Comparison of ENCODE assay signal across 21 cellular contexts in genomic region chr6:168675375-168675774, GRCh38.
DNase-seq lines count a peak whose midpoint lies in the region; ATAC-seq, FAIRE-seq and TF ChIP-seq lines count a peak whose summit lies in the region.
"Had no signal": no experiment of that assay in that cellular context is flagged by ENCODE, and none has a peak within 500 bp of the region (broad histone marks: within the 10 kb centered on the region; RNA-seq: fewer than 3 reads in every experiment).

No MANE protein-coding gene starts in this region.

- peaks cover 7% of the 10 kb centered on the region for H3K36me3 Mint-ChIP-seq in Caco-2 (ENCODE audit: insufficient read depth, unreplicated experiment)
- no peaks in the 10 kb centered on the region for H3K36me3 Mint-ChIP-seq in neural progenitor cell
- H3K36me3 Mint-ChIP-seq: CD4-positive, CD25-positive, alpha-beta regulatory T cell had no signal

- H3K9me3 ChIP-seq in Caco-2 (peaks cover 7% of the 10 kb centered on the region; the same call in 1 of the 2 replicates), PC-9 (ENCODE audit: insufficient read depth, low read depth) (no peaks in the 10 kb centered on the region; the same call in 1 of the 2 replicates), neural progenitor cell (ENCODE audit: low read depth) (no peaks in the 10 kb centered on the region), small intestine (ENCODE audit: control insufficient read depth, low read depth) (no peaks in the 10 kb centered on the region), spleen (no peaks in the 10 kb centered on the region), gastrocnemius medialis (no peaks in the 10 kb centered on the region)

- H3K4me1 Mint-ChIP-seq in Caco-2 (ENCODE audit: low read depth, unreplicated experiment) = peaks cover 36% of the 10 kb centered on the region
- H3K4me1 Mint-ChIP-seq in neural progenitor cell = peaks cover 16% of the 10 kb centered on the region
- H3K4me1 Mint-ChIP-seq: B cell; CD4-positive, CD25-positive, alpha-beta regulatory T cell; CD8-positive, alpha-beta memory T cell had no signal

- H3K79me2 ChIP-seq in PC-9 (ENCODE audit: low read depth) (no peaks in the 10 kb centered on the region), neural progenitor cell (ENCODE audit: low read depth) (no peaks in the 10 kb centered on the region)

- DNase-seq in Caco-2 (no peak), PC-9 (no peak), neural progenitor cell (ENCODE audit: low spot score) (no peak), small intestine (peak; percentile 26), spleen (no peak), NCI-H2196 (lab: John Stamatoyannopoulos, UW; ENCODE audit: unreplicated experiment) (no peak), gastrocnemius medialis (no peak)
- DNase-seq: C1 segment of cervical spinal cord; CD4-positive, CD25-positive, alpha-beta regulatory T cell; CD8-positive, alpha-beta memory T cell; COR-L47; DMS153; DMS79 treated with DMSO at 0.1 percent for 48 hours; GF-D8; GOT3; H7; HFFc6 had no signal

- H4K20me1 ChIP-seq in PC-9 (ENCODE audit: insufficient read depth) (no peaks in the 10 kb centered on the region), neural progenitor cell (ENCODE audit: low read depth) (no peaks in the 10 kb centered on the region)

- CTCF ChIA-PET in Caco-2 (lab: Charles Lee) (no interaction called here), PC-9 (lab: Charles Lee) (no interaction called here)

- no peak overlapping the region for H2AFZ ChIP-seq in PC-9
- no peak overlapping the region for H2AFZ ChIP-seq in neural progenitor cell (replicated peaks)

- H3K9ac ChIP-seq in neural progenitor cell = no peak overlapping the region

- H3K4me3 ChIP-seq in Caco-2 (ENCODE audit: low read depth, low read length) = no peak overlapping the region
- H3K4me3 ChIP-seq in PC-9 = no peak overlapping the region
- H3K4me3 ChIP-seq in neural progenitor cell = no peak overlapping the region
- no peak overlapping the region for H3K4me3 ChIP-seq in small intestine (ENCODE audit: low read depth in 1 of 2, low read length in 2 of 2)
- H3K4me3 ChIP-seq in spleen = no peak overlapping the region
- no peak overlapping the region for H3K4me3 ChIP-seq in gastrocnemius medialis

- peaks cover 44% of the 10 kb centered on the region for H3K4me1 ChIP-seq in Caco-2
- H3K4me1 ChIP-seq in PC-9 (replicated peaks; ENCODE audit: insufficient read depth) = peaks cover 42% of the 10 kb centered on the region
- peaks cover 6% of the 10 kb centered on the region for H3K4me1 ChIP-seq in neural progenitor cell
- no peaks in the 10 kb centered on the region for H3K4me1 ChIP-seq in small intestine (ENCODE audit: control insufficient read depth in 2 of 2, insufficient read depth in 1 of 2, low read depth in 1 of 2, low read length in 1 of 2)
- no peaks in the 10 kb centered on the region for H3K4me1 ChIP-seq in spleen
- no peaks in the 10 kb centered on the region for H3K4me1 ChIP-seq in gastrocnemius medialis

- H3K9me2 ChIP-seq in PC-9 (ENCODE audit: insufficient read depth) = no peaks in the 10 kb centered on the region

- H3K27ac Mint-ChIP-seq in Caco-2 (ENCODE audit: unreplicated experiment) (peak overlapping the region; percentile 58), neural progenitor cell (peak overlapping the region; percentile 14)
- H3K27ac Mint-ChIP-seq: B cell; CD4-positive, CD25-positive, alpha-beta regulatory T cell; CD8-positive, alpha-beta memory T cell; HFFc6 had no signal

- H3K4me3 Mint-ChIP-seq in Caco-2 (ENCODE audit: unreplicated experiment) = no peak overlapping the region
- no peak overlapping the region for H3K4me3 Mint-ChIP-seq in neural progenitor cell
- H3K4me3 Mint-ChIP-seq: B cell; CD4-positive, CD25-positive, alpha-beta regulatory T cell; CD8-positive, alpha-beta memory T cell; HFFc6 had no signal

- in situ Hi-C loops in gastrocnemius medialis (cut with MboI; ENCODE audit: low sequenced_read_pairs in 4 of 4) = no loop called here

- no peaks in the 10 kb centered on the region; the same call in 1 of the 2 replicates for H3K36me3 ChIP-seq in Caco-2 (ENCODE audit: control insufficient read depth, insufficient read depth, low read length)
- no peaks in the 10 kb centered on the region; the same call in 1 of the 2 replicates for H3K36me3 ChIP-seq in PC-9 (ENCODE audit: low read depth)
- H3K36me3 ChIP-seq in neural progenitor cell = no peaks in the 10 kb centered on the region
- H3K36me3 ChIP-seq in small intestine (ENCODE audit: control insufficient read depth in 2 of 2, insufficient read depth in 2 of 2, low read length in 2 of 2) = no peaks in the 10 kb centered on the region
- no peaks in the 10 kb centered on the region for H3K36me3 ChIP-seq in spleen
- no peaks in the 10 kb centered on the region for H3K36me3 ChIP-seq in gastrocnemius medialis

- BruUV-seq in Caco-2 (replicated peaks; lab: Mats Ljungman, UMichigan) (no TSS peak), PC-9 (replicated peaks; lab: Mats Ljungman, UMichigan) (no TSS peak)

- FAIRE-seq in small intestine (lab: Jason Lieb, UNC) = no peak

- peaks cover 24% of the 10 kb centered on the region for H3F3A ChIP-seq in PC-9 (ENCODE audit: insufficient read depth, low read depth)
- H3F3A ChIP-seq in neural progenitor cell (ENCODE audit: low read depth) = no peaks in the 10 kb centered on the region

- no peak for TF ChIP-seq POLR2A in spleen (IDR thresholded peaks at IDR 0.05)
- TF ChIP-seq POLR2A in gastrocnemius medialis (IDR thresholded peaks at IDR 0.05) = no peak

- H3K4me2 ChIP-seq in PC-9 = no peak overlapping the region
- no peak overlapping the region for H3K4me2 ChIP-seq in neural progenitor cell

- H3K27ac ChIP-seq in PC-9 (peak overlapping the region; percentile 97; the same call in 1 of the 2 replicates), neural progenitor cell (no peak overlapping the region), small intestine (ENCODE audit: low read depth in 1 of 2, low read length in 1 of 2) (no peak overlapping the region), spleen (no peak overlapping the region), gastrocnemius medialis (no peak overlapping the region)
- H3K27ac ChIP-seq: HL-60 had no signal

- H3K27me3 Mint-ChIP-seq in Caco-2 (ENCODE audit: insufficient read depth, unreplicated experiment) (no peaks in the 10 kb centered on the region), neural progenitor cell (ENCODE audit: insufficient read depth, low read depth) (peaks cover 9% of the 10 kb centered on the region)
- H3K27me3 Mint-ChIP-seq: B cell; CD4-positive, CD25-positive, alpha-beta regulatory T cell had no signal

- H3K9me3 Mint-ChIP-seq in Caco-2 (ENCODE audit: unreplicated experiment) = peaks cover 10% of the 10 kb centered on the region
- H3K9me3 Mint-ChIP-seq in neural progenitor cell = no peaks in the 10 kb centered on the region
- H3K9me3 Mint-ChIP-seq: CD8-positive, alpha-beta memory T cell had no signal

- H3K27me3 ChIP-seq in Caco-2 (replicated peaks; ENCODE audit: control insufficient read depth, insufficient read depth, low read length) (no peaks in the 10 kb centered on the region), PC-9 (ENCODE audit: insufficient read depth, low read depth) (no peaks in the 10 kb centered on the region), neural progenitor cell (no peaks in the 10 kb centered on the region), small intestine (ENCODE audit: control insufficient read depth in 2 of 2, insufficient read depth in 2 of 2, low read length in 2 of 2) (no peaks in the 10 kb centered on the region), spleen (replicated peaks in 1 of 7) (no peaks in the 10 kb centered on the region), gastrocnemius medialis (no peaks in the 10 kb centered on the region)

- intact Hi-C loops in Caco-2 (cut with micrococcal nuclease; ENCODE audit: unreplicated experiment) (no loop called here), PC-9 (cut with micrococcal nuclease; ENCODE audit: unreplicated experiment) (loop anchor here (5.0 kb wide), 1 partner anchor 33 kb away; no protein-coding TSS in a partner anchor), spleen (cut with DNase I; ENCODE audit: low total_unique reads) (no loop called here), gastrocnemius medialis (cut with DNase I; ENCODE audit: low total_unique reads) (no loop called here)

- no peak for TF ChIP-seq CTCF in Caco-2 (IDR thresholded peaks at IDR 0.05; ENCODE audit: insufficient read depth in 1 of 2, low read depth in 1 of 2, low read length in 1 of 2, severe bottlenecking in 1 of 2, unreplicated experiment in 1 of 2)
- TF ChIP-seq CTCF in PC-9 (conservative IDR thresholded peaks at IDR 0.05) = no peak
- TF ChIP-seq CTCF in neural progenitor cell (IDR thresholded peaks at IDR 0.05) = no peak
- TF ChIP-seq CTCF in spleen (IDR thresholded peaks at IDR 0.05 in 8 of 11, conservative IDR thresholded peaks at IDR 0.05 in 3 of 11) = no peak
- no peak for TF ChIP-seq CTCF in gastrocnemius medialis (IDR thresholded peaks at IDR 0.05 in 4 of 5, conservative IDR thresholded peaks at IDR 0.05 in 1 of 5)

- POLR2A ChIA-PET in Caco-2 (lab: Charles Lee) = no interaction called here
- POLR2A ChIA-PET in PC-9 (lab: Charles Lee; ENCODE audit: unreplicated experiment) = interaction anchor here (0.7 kb wide), 1 partner anchor 13 kb away, joined by 5 read pairs; no protein-coding TSS in a partner anchor

- 45 to 60% (median 47%) methylated on average over 11 of the region's 11 CpGs for WGBS in small intestine, 3 donors
- 73 to 77% (median 76%) methylated on average over 11 of the region's 11 CpGs for WGBS in spleen, 5 donors

- ATAC-seq in gastrocnemius medialis = no peak
- no peak for ATAC-seq in HG02798 (IDR thresholded peaks at IDR 0.05; ENCODE audit: poor library complexity, unreplicated experiment)
- ATAC-seq: HCT116 had no signal
